31 cellular contexts compared by ENCODE assay signal in the genomic region with DNA sequence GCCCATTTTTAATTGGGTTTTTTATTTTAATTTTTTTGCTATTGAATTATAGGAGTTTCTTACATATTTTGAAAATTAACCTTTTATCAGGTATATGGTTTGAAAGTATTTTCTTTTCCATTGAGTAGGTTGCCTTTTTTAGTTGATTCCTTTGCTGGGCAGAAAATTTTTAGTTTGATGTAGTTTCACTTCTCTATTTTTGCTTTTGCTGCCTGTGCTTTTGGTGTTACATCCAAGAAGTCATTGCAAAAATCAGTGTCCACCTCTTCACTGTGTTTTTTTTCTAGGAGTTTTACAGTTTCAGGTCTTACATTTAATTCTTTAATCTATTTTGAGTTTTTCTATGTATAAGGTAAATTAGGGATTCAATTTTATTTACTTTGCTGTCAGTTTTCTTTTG.
"Had no signal": no experiment of that assay in that cellular context is flagged by ENCODE, and none has a peak within 500 bp of the region (broad histone marks: within the 10 kb centered on the region; RNA-seq: fewer than 3 reads in every experiment).

No MANE protein-coding gene starts in this region.

- H3K27me3 Mint-ChIP-seq: activated CD8-positive, alpha-beta T cell treated with anti-CD3 and anti-CD28 coated beads for 36 hours; activated naive CD4-positive, alpha-beta T cell treated with anti-CD3 and anti-CD28 coated beads, Interleukin-2, amount 50 U/mL, for 24 hours; activated naive CD8-positive, alpha-beta T cell treated with anti-CD3 and anti-CD28 coated beads, Interleukin-2, amount 50 U/mL, for 24 hours; activated T-helper 17 cell treated with anti-CD3 and anti-CD28 coated beads, Interleukin-2, amount 50 U/mL, for 72 hours; effector memory CD8-positive, alpha-beta T cell; naive B cell; stimulated activated naive CD8-positive, alpha-beta T cell treated with anti-CD3 and anti-CD28 coated beads, Interleukin-15, Interleukin-2, amounts not matched to agents 100 ng/mL and 50 ng/mL, for 24 hours had no signal

- H3K9me3 ChIP-seq: neutrophil, pancreas, prostate gland had no signal

- H3K4me1 Mint-ChIP-seq: activated naive CD4-positive, alpha-beta T cell treated with anti-CD3 and anti-CD28 coated beads, Interleukin-2, amount 50 U/mL, for 24 hours; activated naive CD8-positive, alpha-beta T cell treated with anti-CD3 and anti-CD28 coated beads, Interleukin-2, amount 50 U/mL, for 24 hours; activated T-helper 17 cell treated with anti-CD3 and anti-CD28 coated beads, Interleukin-2, amount 50 U/mL, for 72 hours; mesothelial cell of epicardium; naive B cell; nephron progenitor cell; WTC11 had no signal

- H3K4me1 ChIP-seq: gastroesophageal sphincter, pancreas, prostate gland had no signal

- H3K27ac ChIP-seq: gastroesophageal sphincter, neutrophil, pancreas, prostate gland, skin epidermis, thoracic aorta had no signal

- DNase-seq: activated CD4-positive, alpha-beta T cell treated with anti-CD3 and anti-CD28 coated beads for 1 hour; activated CD4-positive, alpha-beta T cell treated with anti-CD3 and anti-CD28 coated beads, Interleukin-2, amount 50 U/mL, for 1 hour; activated CD8-positive, alpha-beta T cell treated with anti-CD3 and anti-CD28 coated beads for 36 hours; activated gamma-delta T cell treated with Interleukin-2 at 50 U/mL for 16 hours; activated naive CD8-positive, alpha-beta T cell treated with anti-CD3 and anti-CD28 coated beads, Interleukin-2, amount 50 U/mL, for 24 hours; activated T-cell treated with anti-CD3 and anti-CD28 coated beads, Interleukin-2, amount 50 U/mL, for 4 hours; amygdala; caudate nucleus; cortex of kidney; effector memory CD8-positive, alpha-beta T cell; erythroblast; hippocampal formation; left cardiac atrium; naive B cell; nephron progenitor cell; pancreas; retina; stimulated activated CD4-positive, alpha-beta T cell treated with anti-CD3 and anti-CD28 coated beads, Interleukin-12 subunit alpha, Interleukin-12 subunit beta, amount 100 ng/mL, for 4 hours; stimulated activated CD4-positive, alpha-beta T cell treated with anti-CD3 and anti-CD28 coated beads, Interleukin-4, amount 100 ng/mL, for 1 hour; trophoblast cell had no signal

- ATAC-seq: activated CD8-positive, alpha-beta T cell treated with anti-CD3 and anti-CD28 coated beads for 36 hours; activated naive CD8-positive, alpha-beta T cell treated with anti-CD3 and anti-CD28 coated beads, Interleukin-2, amount 50 U/mL, for 24 hours; activated T-cell treated with anti-CD3 and anti-CD28 coated beads, Interleukin-2, amount 50 U/mL, for 4 hours; activated T-helper 17 cell treated with anti-CD3 and anti-CD28 coated beads, Interleukin-2, amount 50 U/mL, for 72 hours; effector memory CD8-positive, alpha-beta T cell; gastroesophageal sphincter; left cardiac atrium; pancreas; sciatic nerve; WTC11 had no signal

- H3K36me3 ChIP-seq: gastroesophageal sphincter, neutrophil, pancreas, prostate gland, thoracic aorta had no signal

- H3K36me3 Mint-ChIP-seq: activated naive CD4-positive, alpha-beta T cell treated with anti-CD3 and anti-CD28 coated beads, Interleukin-2, amount 50 U/mL, for 24 hours; naive B cell; WTC11 had no signal

- H3K4me3 Mint-ChIP-seq: activated CD8-positive, alpha-beta T cell treated with anti-CD3 and anti-CD28 coated beads for 36 hours; activated naive CD4-positive, alpha-beta T cell treated with anti-CD3 and anti-CD28 coated beads, Interleukin-2, amount 50 U/mL, for 24 hours; activated naive CD8-positive, alpha-beta T cell treated with anti-CD3 and anti-CD28 coated beads, Interleukin-2, amount 50 U/mL, for 24 hours; activated T-cell treated with anti-CD3 and anti-CD28 coated beads, Interleukin-2, amount 50 U/mL, for 4 hours; activated T-helper 17 cell treated with anti-CD3 and anti-CD28 coated beads, Interleukin-2, amount 50 U/mL, for 72 hours; effector memory CD8-positive, alpha-beta T cell; mesothelial cell of epicardium; naive B cell; nephron progenitor cell; stimulated activated naive CD8-positive, alpha-beta T cell treated with anti-CD3 and anti-CD28 coated beads, Interleukin-15, Interleukin-2, amounts not matched to agents 100 ng/mL and 50 ng/mL, for 24 hours; WTC11 had no signal

- H3K27ac Mint-ChIP-seq: activated CD8-positive, alpha-beta T cell treated with anti-CD3 and anti-CD28 coated beads for 36 hours; activated naive CD4-positive, alpha-beta T cell treated with anti-CD3 and anti-CD28 coated beads, Interleukin-2, amount 50 U/mL, for 24 hours; activated naive CD8-positive, alpha-beta T cell treated with anti-CD3 and anti-CD28 coated beads, Interleukin-2, amount 50 U/mL, for 24 hours; activated T-helper 17 cell treated with anti-CD3 and anti-CD28 coated beads, Interleukin-2, amount 50 U/mL, for 72 hours; effector memory CD8-positive, alpha-beta T cell; mesothelial cell of epicardium; naive B cell; nephron progenitor cell; stimulated activated naive CD8-positive, alpha-beta T cell treated with anti-CD3 and anti-CD28 coated beads, Interleukin-15, Interleukin-2, amounts not matched to agents 100 ng/mL and 50 ng/mL, for 24 hours; WTC11 had no signal

- H3K4me3 ChIP-seq: gastroesophageal sphincter, pancreas, prostate gland, skin epidermis, thoracic aorta had no signal
